Comparison of ENCODE assay signal across 1 cellular context in genomic region chr3:52896613-52897012, GRCh38.
TF ChIP-seq lines count a peak whose summit lies in the region.

No MANE protein-coding gene starts in this region.

TF ChIP-seq in HepG2, 621 proteins besides CTCF, POLR2A, EP300 and RAD21:
- TF ChIP-seq ZNF546 (CRISPR knock-in tag; conservative IDR thresholded peaks at IDR 0.05) = no peak
- no peak for TF ChIP-seq MAZ (IDR thresholded peaks at IDR 0.05; ENCODE audit: borderline replicate concordance, low read depth, low read length)
- no peak for TF ChIP-seq MAZ (CRISPR knock-in tag; IDR thresholded peaks at IDR 0.05; ENCODE audit: low read depth)
- no peak for TF ChIP-seq ZFP41 (CRISPR knock-in tag; IDR thresholded peaks at IDR 0.05; ENCODE audit: borderline replicate concordance)
- no peak for TF ChIP-seq JUN (CRISPR knock-in tag; IDR thresholded peaks at IDR 0.05)
- TF ChIP-seq, protein P1, sequence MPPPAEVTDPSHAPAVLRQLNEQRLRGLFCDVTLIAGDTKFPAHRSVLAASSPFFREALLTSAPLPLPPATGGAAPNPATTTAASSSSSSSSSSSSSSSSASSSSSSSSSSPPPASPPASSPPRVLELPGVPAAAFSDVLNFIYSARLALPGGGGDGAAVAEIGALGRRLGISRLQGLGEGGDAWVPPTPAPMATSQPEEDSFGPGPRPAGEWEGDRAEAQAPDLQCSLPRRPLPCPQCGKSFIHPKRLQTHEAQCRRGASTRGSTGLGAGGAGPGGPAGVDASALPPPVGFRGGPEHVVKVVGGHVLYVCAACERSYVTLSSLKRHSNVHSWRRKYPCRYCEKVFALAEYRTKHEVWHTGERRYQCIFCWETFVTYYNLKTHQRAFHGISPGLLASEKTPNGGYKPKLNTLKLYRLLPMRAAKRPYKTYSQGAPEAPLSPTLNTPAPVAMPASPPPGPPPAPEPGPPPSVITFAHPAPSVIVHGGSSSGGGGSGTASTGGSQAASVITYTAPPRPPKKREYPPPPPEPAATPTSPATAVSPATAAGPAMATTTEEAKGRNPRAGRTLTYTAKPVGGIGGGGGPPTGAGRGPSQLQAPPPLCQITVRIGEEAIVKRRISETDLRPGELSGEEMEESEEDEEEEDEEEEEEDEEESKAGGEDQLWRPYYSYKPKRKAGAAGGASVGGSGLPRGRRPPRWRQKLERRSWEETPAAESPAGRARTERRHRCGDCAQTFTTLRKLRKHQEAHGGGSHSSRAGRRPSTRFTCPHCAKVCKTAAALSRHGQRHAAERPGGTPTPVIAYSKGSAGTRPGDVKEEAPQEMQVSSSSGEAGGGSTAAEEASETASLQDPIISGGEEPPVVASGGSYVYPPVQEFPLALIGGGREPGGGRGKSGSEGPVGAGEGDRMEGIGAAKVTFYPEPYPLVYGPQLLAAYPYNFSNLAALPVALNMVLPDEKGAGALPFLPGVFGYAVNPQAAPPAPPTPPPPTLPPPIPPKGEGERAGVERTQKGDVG (CRISPR knock-in tag; IDR thresholded peaks at IDR 0.05; ENCODE audit: borderline replicate concordance) = no peak
- TF ChIP-seq CC2D1A (CRISPR knock-in tag; IDR thresholded peaks at IDR 0.05) = no peak
- TF ChIP-seq ZBTB3 (CRISPR knock-in tag; IDR thresholded peaks at IDR 0.05; ENCODE audit: borderline replicate concordance, low read depth) = no peak
- TF ChIP-seq, protein P2, sequence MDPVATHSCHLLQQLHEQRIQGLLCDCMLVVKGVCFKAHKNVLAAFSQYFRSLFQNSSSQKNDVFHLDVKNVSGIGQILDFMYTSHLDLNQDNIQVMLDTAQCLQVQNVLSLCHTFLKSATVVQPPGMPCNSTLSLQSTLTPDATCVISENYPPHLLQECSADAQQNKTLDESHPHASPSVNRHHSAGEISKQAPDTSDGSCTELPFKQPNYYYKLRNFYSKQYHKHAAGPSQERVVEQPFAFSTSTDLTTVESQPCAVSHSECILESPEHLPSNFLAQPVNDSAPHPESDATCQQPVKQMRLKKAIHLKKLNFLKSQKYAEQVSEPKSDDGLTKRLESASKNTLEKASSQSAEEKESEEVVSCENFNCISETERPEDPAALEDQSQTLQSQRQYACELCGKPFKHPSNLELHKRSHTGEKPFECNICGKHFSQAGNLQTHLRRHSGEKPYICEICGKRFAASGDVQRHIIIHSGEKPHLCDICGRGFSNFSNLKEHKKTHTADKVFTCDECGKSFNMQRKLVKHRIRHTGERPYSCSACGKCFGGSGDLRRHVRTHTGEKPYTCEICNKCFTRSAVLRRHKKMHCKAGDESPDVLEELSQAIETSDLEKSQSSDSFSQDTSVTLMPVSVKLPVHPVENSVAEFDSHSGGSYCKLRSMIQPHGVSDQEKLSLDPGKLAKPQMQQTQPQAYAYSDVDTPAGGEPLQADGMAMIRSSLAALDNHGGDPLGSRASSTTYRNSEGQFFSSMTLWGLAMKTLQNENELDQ (CRISPR knock-in tag; IDR thresholded peaks at IDR 0.05; ENCODE audit: borderline replicate concordance) = no peak
- no peak for TF ChIP-seq ELF4 (CRISPR knock-in tag; IDR thresholded peaks at IDR 0.05; ENCODE audit: borderline replicate concordance)
- TF ChIP-seq ZNF230 (CRISPR knock-in tag; IDR thresholded peaks at IDR 0.05) = no peak; the same call in 1 of the 2 replicates
TF ChIP-seq in HepG2: peak in this region for 0.
